In genomic region chr17:54920819-54921218, GRCh38 we compare ENCODE assay signal across 22 cellular contexts. TPM values are rescaled to one million over a fixed set of nuclear protein-coding genes. Genes with fewer than 3 reads are reported as not detected.
"Had no signal": no experiment of that assay in that cellular context is flagged by ENCODE, and none has a peak within 500 bp of the region (broad histone marks: within the 10 kb centered on the region; RNA-seq: fewer than 3 reads in every experiment).

No MANE protein-coding gene starts in this region.

- H3K4me1 Mint-ChIP-seq: immature natural killer cell; memory B cell; mesothelial cell of epicardium; natural killer cell; neural crest cell; stimulated activated naive B cell treated with anti-CD40 and anti-IgM and Interleukin-4, amounts not matched to agents 10 μg/mL and 1 μg/mL and 100 μg/mL, for 72 hours; stimulated activated naive CD8-positive, alpha-beta T cell treated with anti-CD3 and anti-CD28 coated beads, Interleukin-15, amount 100 ng/mL, for 72 hours had no signal

- H3K27me3 ChIP-seq: esophagus squamous epithelium, testis, tibial nerve, upper lobe of right lung, vagina had no signal

- DNase-seq: effector memory CD8-positive, alpha-beta T cell; esophagus squamous epithelium; foreskin fibroblast; immature natural killer cell; kidney; left cardiac atrium; left ventricle myocardium inferior; lower lobe of right lung; natural killer cell; posterior cingulate gyrus; stimulated activated CD4-positive, alpha-beta T cell treated with anti-CD3 and anti-CD28 coated beads, Interleukin-2, amount 100 ng/mL, for 24 hours; stimulated activated CD4-positive, alpha-beta T cell treated with anti-CD3 and anti-CD28 coated beads, Interleukin-4, amount 100 ng/mL, for 4 hours; stimulated activated naive B cell treated with anti-CD40 and anti-IgM and Interleukin-4, amounts not matched to agents 10 μg/mL and 1 μg/mL and 100 μg/mL, for 72 hours; stimulated activated naive CD8-positive, alpha-beta T cell treated with anti-CD3 and anti-CD28 coated beads, Interleukin-15, amount 100 ng/mL, for 72 hours; testis; upper lobe of right lung had no signal

- H3K9me3 ChIP-seq: testis, upper lobe of right lung, vagina had no signal

- H3K4me3 ChIP-seq: esophagus squamous epithelium, left ventricle myocardium inferior, lower lobe of right lung, testis, tibial nerve, upper lobe of right lung, vagina had no signal

- H3K36me3 Mint-ChIP-seq: memory B cell; stimulated activated naive B cell treated with anti-CD40 and anti-IgM and Interleukin-4, amounts not matched to agents 10 μg/mL and 1 μg/mL and 100 μg/mL, for 72 hours had no signal

- H3K4me1 ChIP-seq: esophagus squamous epithelium, left ventricle myocardium inferior, lower lobe of right lung, testis, tibial nerve, upper lobe of right lung, vagina had no signal

- H3K4me3 Mint-ChIP-seq: effector memory CD8-positive, alpha-beta T cell; immature natural killer cell; memory B cell; mesothelial cell of epicardium; natural killer cell; neural crest cell; stimulated activated naive B cell treated with anti-CD40 and anti-IgM and Interleukin-4, amounts not matched to agents 10 μg/mL and 1 μg/mL and 100 μg/mL, for 72 hours; stimulated activated naive CD8-positive, alpha-beta T cell treated with anti-CD3 and anti-CD28 coated beads, Interleukin-15, amount 100 ng/mL, for 72 hours had no signal

- H3K27me3 Mint-ChIP-seq: stimulated activated naive B cell treated with anti-CD40 and anti-IgM and Interleukin-4, amounts not matched to agents 10 μg/mL and 1 μg/mL and 100 μg/mL, for 72 hours; stimulated activated naive CD8-positive, alpha-beta T cell treated with anti-CD3 and anti-CD28 coated beads, Interleukin-15, amount 100 ng/mL, for 72 hours had no signal

- H3K27ac ChIP-seq: esophagus squamous epithelium, left ventricle myocardium inferior, lower lobe of right lung, testis, tibial nerve, upper lobe of right lung, vagina had no signal

- H3K27ac Mint-ChIP-seq: effector memory CD8-positive, alpha-beta T cell; immature natural killer cell; memory B cell; mesothelial cell of epicardium; natural killer cell; stimulated activated naive B cell treated with anti-CD40 and anti-IgM and Interleukin-4, amounts not matched to agents 10 μg/mL and 1 μg/mL and 100 μg/mL, for 72 hours; stimulated activated naive CD8-positive, alpha-beta T cell treated with anti-CD3 and anti-CD28 coated beads, Interleukin-15, amount 100 ng/mL, for 72 hours had no signal

- ATAC-seq: effector memory CD8-positive, alpha-beta T cell; left cardiac atrium; lower lobe of right lung; natural killer cell; sciatic nerve; stimulated activated naive B cell treated with anti-CD40 and anti-IgM and Interleukin-4, amounts not matched to agents 10 μg/mL and 1 μg/mL and 100 μg/mL, for 72 hours; stimulated activated naive CD8-positive, alpha-beta T cell treated with anti-CD3 and anti-CD28 coated beads, Interleukin-15, amount 100 ng/mL, for 72 hours; upper lobe of right lung had no signal

RNA-seq across cellular contexts. Expression of gene TOM1L1, which starts 20.2 kb away (rescaled TPM):
- total RNA-seq: natural killer cell had no signal
- polyA plus RNA-seq: immature natural killer cell had no signal
